ENCODE assay signal across 8 cellular contexts in the genomic region with DNA sequence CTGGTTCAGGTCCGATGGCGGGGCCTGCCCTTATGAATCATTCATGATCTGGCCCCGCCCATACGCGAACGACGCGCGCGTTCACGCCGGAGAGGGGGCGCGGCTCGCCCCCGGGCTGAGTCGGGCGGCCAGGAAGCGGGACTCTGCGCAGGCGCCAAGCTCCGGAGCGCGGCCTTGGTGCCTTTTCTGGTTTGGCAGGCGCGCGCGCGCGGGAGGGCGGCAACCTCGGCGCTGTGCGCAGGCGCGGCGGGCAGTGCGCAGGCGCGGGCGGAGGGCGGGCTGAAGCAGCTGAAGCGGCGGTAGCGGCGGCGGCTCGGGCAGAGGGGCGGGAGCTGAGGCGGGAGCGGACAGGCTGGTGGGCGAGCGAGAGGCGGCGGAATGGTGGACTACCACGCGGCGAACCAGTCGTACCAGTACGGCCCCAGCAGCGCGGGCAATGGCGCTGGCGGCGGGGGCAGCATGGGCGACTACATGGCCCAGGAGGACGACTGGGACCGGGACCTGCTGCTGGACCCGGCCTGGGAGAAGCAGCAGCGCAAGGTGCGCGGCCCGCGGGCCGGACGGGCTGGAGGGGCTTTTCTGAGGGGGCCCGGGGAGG. TPM values are rescaled to one million over a fixed set of nuclear protein-coding genes. Genes with fewer than 3 reads are reported as not detected.
DNase-seq lines count a peak whose midpoint lies in the region; ATAC-seq, FAIRE-seq and TF ChIP-seq lines count a peak whose summit lies in the region.

A gene (plus strand): TSS at position 282 of the 598 bp plus-strand sequence. CDS start 97 bp downstream, at position 379.

- no peaks in the 10 kb centered on the region; the same call in 1 of the 2 replicates for H3K9me3 ChIP-seq in AG04450 (ENCODE audit: control insufficient read depth, insufficient read depth, low read length)
- H3K9me3 ChIP-seq in mammary epithelial cell (replicated peaks; ENCODE audit: insufficient read depth, low read length): peaks cover 2% of the 10 kb centered on the region
- no peaks in the 10 kb centered on the region for H3K9me3 ChIP-seq in small intestine (ENCODE audit: control insufficient read depth, low read depth)

- in situ Hi-C loops in mammary epithelial cell (cut with MboI; ENCODE audit: low sequenced_read_pairs in 2 of 2): loop anchor here in 1 of 2 donors (10.0 kb wide), 1 partner anchor 197 kb away; a partner anchor contains a TSS

- FAIRE-seq in small intestine (lab: Jason Lieb, UNC): no peak

- no peak within 1 kb of the TSS for H2AFZ ChIP-seq in mammary epithelial cell (ENCODE audit: low read depth, low read length)

- H3K9ac ChIP-seq in mammary epithelial cell (ENCODE audit: insufficient read depth, low read length): peak within 1 kb of the TSS; percentile 100

- CTCF ChIA-PET in AG04450 (lab: Charles Lee) (interaction anchor here (1.1 to 2.4 kb wide), 5 partner anchors 11 to 283 kb away, joined by 3 to 9 read pairs (median 6); a partner anchor contains a TSS), mammary epithelial cell (lab: Charles Lee; ENCODE audit: low non-redundant PET) (interaction anchor here (0.6 kb wide), 2 partner anchors 202 to 277 kb away, joined by 3 to 6 read pairs; no protein-coding TSS in a partner anchor)

- H3K27me3 ChIP-seq in AG04450 (ENCODE audit: control insufficient read depth, insufficient read depth, low read length) (no peaks in the 10 kb centered on the region), mammary epithelial cell (ENCODE audit: insufficient read depth, low read length) (no peaks in the 10 kb centered on the region), small intestine (ENCODE audit: control insufficient read depth in 2 of 2, insufficient read depth in 2 of 2, low read length in 2 of 2) (no peaks in the 10 kb centered on the region)

- ATAC-seq in GM18873 (IDR thresholded peaks at IDR 0.05; ENCODE audit: low FRiP score, unreplicated experiment): peak; percentile 68
- ATAC-seq in HG03135 (IDR thresholded peaks at IDR 0.05; ENCODE audit: unreplicated experiment): peak; percentile 79

- H3K4me1 ChIP-seq in mammary epithelial cell (ENCODE audit: insufficient read depth, low read length) (peaks cover 20% of the 10 kb centered on the region), small intestine (ENCODE audit: control insufficient read depth in 2 of 2, insufficient read depth in 1 of 2, low read depth in 1 of 2, low read length in 1 of 2) (peaks cover 0 to 9% of the 10 kb centered on the region in 2 donors)

- peak within 1 kb of the TSS; percentile 47 for H3K27ac ChIP-seq in AG04450 (ENCODE audit: low read depth, low read length)
- peak within 1 kb of the TSS; percentile 100 for H3K27ac ChIP-seq in mammary epithelial cell (ENCODE audit: insufficient read depth, low read depth, low read length)
- peak within 1 kb of the TSS; percentile 93 to 99 for H3K27ac ChIP-seq in small intestine (ENCODE audit: low read depth in 1 of 2, low read length in 1 of 2)

- intact Hi-C loops in mammary epithelial cell (cut with micrococcal nuclease): no loop called here

- H3K79me2 ChIP-seq in mammary epithelial cell (ENCODE audit: insufficient read depth, low read length): peaks cover 50% of the 10 kb centered on the region

- under 1% methylated on average over 29 of the region's 77 CpGs for WGBS in mammary epithelial cell (ENCODE audit: low coverage, missing lambda C conversion rate)
- WGBS in small intestine, 3 donors: 0 to 1% (median 1%) methylated on average over 51 to 77 of the region's 77 CpGs

- H3K4me2 ChIP-seq in mammary epithelial cell (ENCODE audit: insufficient read depth, low read depth, low read length): peak within 1 kb of the TSS; percentile 83

- TF ChIP-seq CTCF in AG04450 (IDR thresholded peaks at IDR 0.05; ENCODE audit: low read depth, low read length): no peak
- TF ChIP-seq CTCF in WI38 (IDR thresholded peaks at IDR 0.05; ENCODE audit: low read depth, low read length): no peak
- no peak for TF ChIP-seq CTCF in mammary epithelial cell (conservative IDR thresholded peaks at IDR 0.05 in 1 of 2, IDR thresholded peaks at IDR 0.05 in 1 of 2; ENCODE audit: extremely low read depth in 1 of 2, insufficient read depth in 1 of 2, low read depth in 1 of 2, low read length in 2 of 2)

- DNase-seq in AG04450 (ENCODE audit: low read depth, low spot score) (peak; percentile 87), NCI-H2196 treated with DMSO at 0.1 percent for 48 hours (lab: John Stamatoyannopoulos, UW; ENCODE audit: unreplicated experiment) (peak; percentile 91), mammary epithelial cell (peak; percentile 96), iPS-NIHi11 (ENCODE audit: low spot score) (peak; percentile 97), small intestine (peak; percentile 98)

- H3K4me3 ChIP-seq in AG04450 (ENCODE audit: low read depth, low read length) (peak within 1 kb of the TSS; percentile 89), WI38 (ENCODE audit: low read depth, low read length) (peak within 1 kb of the TSS; percentile 82), mammary epithelial cell (replicated peaks in 1 of 3; ENCODE audit: insufficient read depth in 1 of 3, low read depth in 2 of 3, low read length in 3 of 3) (peak within 1 kb of the TSS; percentile 89 to 99 (median 95)), small intestine (ENCODE audit: low read depth in 1 of 2, low read length in 2 of 2) (peak within 1 kb of the TSS; percentile 94 to 97)

- POLR2A ChIA-PET in AG04450 (lab: Yijun Ruan, JAX): interaction anchor here (0.6 to 2.9 kb wide), 22 partner anchors 8 to 650 kb away, joined by 3 to 25 read pairs (median 5); a partner anchor contains a TSS

- H4K20me1 ChIP-seq in mammary epithelial cell (ENCODE audit: insufficient read depth, low read length): no peaks in the 10 kb centered on the region

- no TSS peak for BruUV-seq in mammary epithelial cell (replicated peaks; lab: Mats Ljungman, UMichigan)

- dilution Hi-C loops in mammary epithelial cell (cut with HindIII; ENCODE audit: low sequenced_read_pairs): loop anchor here (5.0 kb wide), 1 partner anchor 100 kb away; no protein-coding TSS in a partner anchor

- H3K36me3 ChIP-seq in mammary epithelial cell (ENCODE audit: insufficient read depth, low read length) (no peaks in the 10 kb centered on the region), small intestine (ENCODE audit: control insufficient read depth in 2 of 2, insufficient read depth in 2 of 2, low read length in 2 of 2) (no peaks in the 10 kb centered on the region)

RNA-seq across cellular contexts. Expression of the gene that starts here (rescaled TPM):
- 300 and 359 TPM in 2 replicates for polyA plus RNA-seq in AG04450 (2011; rRNA removed)
- 243 and 327 TPM in 2 replicates for polyA minus RNA-seq in AG04450 (2011; rRNA and poly(A)+ RNA removed)
- 1,000 to 10,000 TPM in 1 of 2 donors, 100 to 1,000 TPM in 1; 951 to 1,146 TPM for total RNA-seq in mammary epithelial cell
- polyA plus RNA-seq in mammary epithelial cell: 524 TPM
- 912 TPM for polyA minus RNA-seq in mammary epithelial cell
- 100 to 1,000 TPM; 188 to 326 (median 291) TPM for polyA plus RNA-seq in small intestine

Comparison
In these comparisons a context has a peak if more than half of its experiments do, and no peak if none do; other contexts are left out.
1. Peak in every context shown above with its lines: DNase-seq, ATAC-seq, H3K4me3 ChIP-seq and H3K27ac ChIP-seq.
2. H3K27ac ChIP-seq: peak in every context shown above with its lines; median percentile 100 in mammary epithelial cell; 96 in small intestine; 47 in AG04450.